Comparison of ENCODE assay signal across 8 cellular contexts in genomic region chr3:71069797-71070196, GRCh38.
A peak's percentile ranks its signal among the peaks of the same experiment; 100 is the strongest.
DNase-seq lines count a peak whose midpoint lies in the region; ATAC-seq and TF ChIP-seq lines count a peak whose summit lies in the region.

No MANE protein-coding gene starts in this region.

- peak; percentile 24; the same call in 1 of the 2 replicates for TF ChIP-seq CTCF in BJ (IDR thresholded peaks at IDR 0.05; ENCODE audit: insufficient read depth, low read depth, low read length)
- peak; percentile 76 for TF ChIP-seq CTCF in OCI-LY1 (IDR thresholded peaks at IDR 0.05; ENCODE audit: low read length)
- peak; percentile 44 for TF ChIP-seq CTCF in fibroblast of villous mesenchyme (IDR thresholded peaks at IDR 0.05; ENCODE audit: insufficient read depth, low read depth, low read length)

- H2AFZ ChIP-seq in OCI-LY1 (ENCODE audit: low read length), result no peak overlapping the region

- H3K4me3 ChIP-seq in BJ (ENCODE audit: low read depth, low read length) (no peak overlapping the region), HAP-1 (no peak overlapping the region), OCI-LY1 (ENCODE audit: low read depth, low read length, poor library complexity, severe bottlenecking) (no peak overlapping the region), fibroblast of villous mesenchyme (ENCODE audit: low read depth, low read length) (no peak overlapping the region)

- in situ Hi-C loops in HAP-1 (cut with MboI; ENCODE audit: low sequenced_read_pairs), result no loop called here

- H3K9me2 ChIP-seq in OCI-LY1 (ENCODE audit: low read depth, low read length), result no peaks in the 10 kb centered on the region

- DNase-seq in BJ (ENCODE audit: low read depth) (no peak), HAP-1 (ENCODE audit: low spot score in 2 of 2) (peak; percentile 76 to 80), activated T-helper 1 cell treated with Interleukin-2 at 50 U/mL for 16 hours (ENCODE audit: low read depth) (peak; percentile 46), fibroblast of villous mesenchyme (ENCODE audit: low read depth) (peak; percentile 56), pons (ENCODE audit: low spot score) (peak; percentile 85), NCI-H2081 treated with DMSO at 0.1 percent for 48 hours (lab: John Stamatoyannopoulos, UW) (no peak)

- POLR2A ChIA-PET in BJ (lab: Charles Lee), result no interaction called here

- H3K9ac ChIP-seq in OCI-LY1 (ENCODE audit: low read length), result no peak overlapping the region

- no peak overlapping the region for H3K4me2 ChIP-seq in OCI-LY1 (ENCODE audit: low read length)

- no peaks in the 10 kb centered on the region for H4K20me1 ChIP-seq in OCI-LY1 (ENCODE audit: insufficient read depth, low read length)

- CTCF ChIA-PET in BJ (lab: Yijun Ruan, JAX), result no interaction called here

- peaks cover 14% of the 10 kb centered on the region for H3K79me2 ChIP-seq in OCI-LY1 (ENCODE audit: insufficient read depth, low read length)

- no peak overlapping the region for H3K27ac ChIP-seq in OCI-LY1 (ENCODE audit: low read depth, low read length, poor library complexity, severe bottlenecking)

- ATAC-seq in HG03095 (IDR thresholded peaks at IDR 0.05; ENCODE audit: unreplicated experiment), result no peak

- H3K9me3 ChIP-seq in HAP-1 (no peaks in the 10 kb centered on the region), OCI-LY1 (ENCODE audit: low read length) (no peaks in the 10 kb centered on the region)

- H3K27me3 ChIP-seq in BJ (ENCODE audit: control insufficient read depth, insufficient read depth, low read length), result no peaks in the 10 kb centered on the region
- no peaks in the 10 kb centered on the region for H3K27me3 ChIP-seq in HAP-1 (ENCODE audit: low read depth)
- no peaks in the 10 kb centered on the region for H3K27me3 ChIP-seq in OCI-LY1 (ENCODE audit: insufficient read depth, low read length)

- 0 out of 2 replicates have a peak, but pooled peaks cover 3% of the 10 kb centered on the region for H3F3A ChIP-seq in OCI-LY1 (ENCODE audit: insufficient read depth, low read length)

- H3K36me3 ChIP-seq in BJ (ENCODE audit: control insufficient read depth, insufficient read depth, low read length), result no peaks in the 10 kb centered on the region
- no peaks in the 10 kb centered on the region for H3K36me3 ChIP-seq in HAP-1 (replicated peaks)
- H3K36me3 ChIP-seq in OCI-LY1 (ENCODE audit: insufficient read depth, low read length), result peaks cover 15% of the 10 kb centered on the region; the same call in 1 of the 2 replicates

- no peaks in the 10 kb centered on the region; the same call in none of the 2 replicates for H3K4me1 ChIP-seq in HAP-1
- H3K4me1 ChIP-seq in OCI-LY1 (ENCODE audit: insufficient read depth, low read length, severe bottlenecking), result peaks cover 34% of the 10 kb centered on the region

Comparison
In these comparisons a context has a peak if more than half of its experiments do, and no peak if none do; other contexts are left out.
1. DNase-seq: peak in HAP-1 (2 of 2), activated T-helper 1 cell treated with Interleukin-2 at 50 U/mL for 16 hours (single experiment), fibroblast of villous mesenchyme (single experiment) and pons (single experiment); none in BJ (single experiment) and NCI-H2081 treated with DMSO at 0.1 percent for 48 hours (single experiment).
2. CTCF ChIP-seq: peak in every context shown above with its lines; median percentile 76 in OCI-LY1; 44 in fibroblast of villous mesenchyme; 24 in BJ.